Comparison of ENCODE assay signal across 21 cellular contexts in genomic region chr13:73304442-73304841, GRCh38.
"Had no signal": no experiment of that assay in that cellular context is flagged by ENCODE, and none has a peak within 500 bp of the region (broad histone marks: within the 10 kb centered on the region; RNA-seq: fewer than 3 reads in every experiment).

No MANE protein-coding gene starts in this region.

- H3K36me3 ChIP-seq: esophagus muscularis mucosa, left ventricle myocardium inferior, stomach, thyroid gland, upper lobe of left lung, vagina had no signal

- DNase-seq: activated T-cell treated with anti-CD3 and anti-CD28 coated beads, Interleukin-2, amount 50 U/mL, for 4 hours; aorta; foreskin melanocyte; left ventricle myocardium inferior; posterior cingulate gyrus; right cardiac atrium; stimulated activated naive B cell treated with anti-CD40 and anti-IgM and Interleukin-4, amounts not matched to agents 10 μg/mL and 1 μg/mL and 100 μg/mL, for 72 hours; stomach; T-helper 9 cell; thyroid gland; upper lobe of left lung had no signal

- ATAC-seq: right cardiac atrium; stimulated activated naive B cell treated with anti-CD40 and anti-IgM and Interleukin-4, amounts not matched to agents 10 μg/mL and 1 μg/mL and 100 μg/mL, for 72 hours had no signal

- H3K27ac ChIP-seq: esophagus muscularis mucosa, left ventricle myocardium inferior, stomach, thyroid gland, upper lobe of left lung, vagina, VCaP had no signal

- H3K9me3 ChIP-seq: esophagus muscularis mucosa, stomach, thyroid gland, upper lobe of left lung, vagina had no signal

- H3K27me3 Mint-ChIP-seq: activated naive CD8-positive, alpha-beta T cell; brain; stimulated activated naive B cell treated with anti-CD40 and anti-IgM and Interleukin-4, amounts not matched to agents 10 μg/mL and 1 μg/mL and 100 μg/mL, for 72 hours had no signal

- H3K4me3 Mint-ChIP-seq: activated CD4-positive, alpha-beta memory T cell treated with anti-CD3 and anti-CD28 coated beads for 36 hours; activated naive CD8-positive, alpha-beta T cell; activated T-cell treated with anti-CD3 and anti-CD28 coated beads, Interleukin-2, amount 50 U/mL, for 4 hours; brain; nephron; stimulated activated naive B cell treated with anti-CD40 and anti-IgM and Interleukin-4, amounts not matched to agents 10 μg/mL and 1 μg/mL and 100 μg/mL, for 72 hours; T-helper 1 cell treated with Interleukin-12 subunit alpha and Interleukin-12 subunit beta and Interleukin-4 antibody, amounts not matched to agents 30 μg/mL and 1 μg/mL, for 36 hours had no signal

- H3K4me1 ChIP-seq: esophagus muscularis mucosa, left ventricle myocardium inferior, thyroid gland, upper lobe of left lung, vagina had no signal

- H3K27ac Mint-ChIP-seq: activated CD4-positive, alpha-beta memory T cell treated with anti-CD3 and anti-CD28 coated beads for 36 hours; activated naive CD8-positive, alpha-beta T cell; brain; nephron; stimulated activated naive B cell treated with anti-CD40 and anti-IgM and Interleukin-4, amounts not matched to agents 10 μg/mL and 1 μg/mL and 100 μg/mL, for 72 hours; T-helper 1 cell treated with Interleukin-12 subunit alpha and Interleukin-12 subunit beta and Interleukin-4 antibody, amounts not matched to agents 30 μg/mL and 1 μg/mL, for 36 hours had no signal

- H3K9me3 Mint-ChIP-seq: activated T-cell treated with anti-CD3 and anti-CD28 coated beads, Interleukin-2, amount 50 U/mL, for 4 hours had no signal

- FAIRE-seq: TTC549 had no signal

- H3K36me3 Mint-ChIP-seq: activated CD4-positive, alpha-beta memory T cell treated with anti-CD3 and anti-CD28 coated beads for 36 hours; activated naive CD8-positive, alpha-beta T cell; brain; stimulated activated naive B cell treated with anti-CD40 and anti-IgM and Interleukin-4, amounts not matched to agents 10 μg/mL and 1 μg/mL and 100 μg/mL, for 72 hours had no signal

- H3K4me1 Mint-ChIP-seq: brain; nephron; stimulated activated naive B cell treated with anti-CD40 and anti-IgM and Interleukin-4, amounts not matched to agents 10 μg/mL and 1 μg/mL and 100 μg/mL, for 72 hours had no signal

- H3K4me3 ChIP-seq: esophagus muscularis mucosa, left ventricle myocardium inferior, lung, stomach, thyroid gland, upper lobe of left lung, vagina had no signal

- H3K27me3 ChIP-seq: esophagus muscularis mucosa, stomach, thyroid gland, upper lobe of left lung, vagina had no signal
